ENCODE assay signal across 25 cellular contexts in genomic region chr3:96300743-96301142, GRCh38.
DNase-seq lines count a peak whose midpoint lies in the region; ATAC-seq, FAIRE-seq and TF ChIP-seq lines count a peak whose summit lies in the region.
"Had no signal": no experiment of that assay in that cellular context is flagged by ENCODE, and none has a peak within 500 bp of the region (broad histone marks: within the 10 kb centered on the region; RNA-seq: fewer than 3 reads in every experiment).

No MANE protein-coding gene starts in this region.

- no peak for TF ChIP-seq EP300 in HepG2 (IDR thresholded peaks at IDR 0.05; ENCODE audit: low read depth in 2 of 2, low read length in 2 of 2)
- TF ChIP-seq EP300 in HepG2 (CRISPR knock-in tag; IDR thresholded peaks at IDR 0.05; ENCODE audit: borderline replicate concordance): no peak

- no peak for TF ChIP-seq RAD21 in liver (IDR thresholded peaks at IDR 0.05)
- TF ChIP-seq RAD21 in HepG2 (CRISPR knock-in tag; IDR thresholded peaks at IDR 0.05): no peak

- in situ Hi-C loops in HepG2 (cut with HindIII; ENCODE audit: extremely low pct_ligation_motif_present, low pct_unique_long_range_greater_than_20kb): no loop called here

- H3K9ac ChIP-seq in liver (ENCODE audit: low read depth in 1 of 2, low read length in 2 of 2) (no peak overlapping the region), HepG2 (ENCODE audit: insufficient read depth, low read depth, low read length) (no peak overlapping the region)
- H3K9ac ChIP-seq: BLaER1 had no signal

- H3K4me2 ChIP-seq in HepG2 (ENCODE audit: low read depth, low read length): no peak overlapping the region
- H3K4me2 ChIP-seq: BLaER1 had no signal

- no peaks in the 10 kb centered on the region for H3K79me2 ChIP-seq in HepG2 (ENCODE audit: insufficient read depth, low read length)

- H3K4me1 ChIP-seq in liver (ENCODE audit: control insufficient read depth in 4 of 4, insufficient read depth in 4 of 4, low read length in 3 of 4) (no peaks in the 10 kb centered on the region), HepG2 (ENCODE audit: insufficient read depth, low read length) (no peaks in the 10 kb centered on the region), heart right ventricle (no peaks in the 10 kb centered on the region)
- H3K4me1 ChIP-seq: BE2C, BLaER1 had no signal

- no peak overlapping the region for H3K4me3 ChIP-seq in liver (ENCODE audit: low read depth in 1 of 3, low read length in 3 of 3)
- H3K4me3 ChIP-seq in HepG2 (replicated peaks in 1 of 3; ENCODE audit: insufficient read depth in 1 of 3, low read depth in 2 of 3, low read length in 3 of 3): no peak overlapping the region
- H3K4me3 ChIP-seq in heart right ventricle: no peak overlapping the region
- H3K4me3 ChIP-seq: BLaER1 had no signal

- no TSS peak for BruUV-seq in HepG2 (replicated peaks; lab: Mats Ljungman, UMichigan)

- intact Hi-C loops in HepG2 (cut with micrococcal nuclease; ENCODE audit: unreplicated experiment) (no loop called here), heart right ventricle (cut with DNase I) (no loop called here), sciatic nerve (cut with DNase I) (no loop called here)

- ATAC-seq in HepG2 (no peak), left lobe of liver (peak; percentile 82), heart right ventricle (no peak), sciatic nerve (no peak)

- H3K27me3 ChIP-seq in liver (ENCODE audit: control insufficient read depth in 4 of 4, insufficient read depth in 4 of 4, low read length in 3 of 4): no peaks in the 10 kb centered on the region
- no peaks in the 10 kb centered on the region for H3K27me3 ChIP-seq in HepG2 (ENCODE audit: control insufficient read depth in 1 of 2, insufficient read depth in 2 of 2, low read length in 2 of 2)
- no peaks in the 10 kb centered on the region for H3K27me3 ChIP-seq in heart right ventricle
- H3K27me3 ChIP-seq: BE2C, BLaER1 had no signal

- FAIRE-seq in HepG2 (lab: Jason Lieb, UNC): no peak
- FAIRE-seq: A204.1, G401.6, GM12891, GM19239 had no signal

- TF ChIP-seq POLR2A in HepG2 (IDR thresholded peaks at IDR 0.05; ENCODE audit: insufficient read depth in 1 of 2, low read depth in 2 of 2, low read length in 2 of 2): no peak

- H2AFZ ChIP-seq in HepG2 (ENCODE audit: low read length): no peak overlapping the region

- H3K36me3 ChIP-seq in liver (ENCODE audit: control insufficient read depth in 4 of 4, insufficient read depth in 3 of 4, low read depth in 1 of 4, low read length in 3 of 4) (no peaks in the 10 kb centered on the region), HepG2 (replicated peaks in 1 of 2; ENCODE audit: control insufficient read depth in 1 of 2, insufficient read depth in 2 of 2, low read length in 2 of 2) (no peaks in the 10 kb centered on the region), heart right ventricle (no peaks in the 10 kb centered on the region)
- H3K36me3 ChIP-seq: BE2C, BLaER1 had no signal

- POLR2A ChIA-PET in HepG2 (lab: Yijun Ruan, JAX): no interaction called here

- no peaks in the 10 kb centered on the region for H3K9me3 ChIP-seq in liver (ENCODE audit: control insufficient read depth in 4 of 4, low read length in 3 of 4)
- no peaks in the 10 kb centered on the region for H3K9me3 ChIP-seq in HepG2 (ENCODE audit: low read length)
- H3K9me3 ChIP-seq in heart right ventricle: peaks cover 0 to 11% (median 0%) of the 10 kb centered on the region in 11 donors
- H3K9me3 ChIP-seq: BE2C had no signal

- TF ChIP-seq CTCF in liver (IDR thresholded peaks at IDR 0.05; ENCODE audit: low read depth, low read length, missing input control): no peak
- TF ChIP-seq CTCF in HepG2 (CRISPR knock-in tag; IDR thresholded peaks at IDR 0.05): no peak
- no peak for TF ChIP-seq CTCF in heart right ventricle (IDR thresholded peaks at IDR 0.05)

- H3K27ac ChIP-seq in liver (ENCODE audit: low read depth in 1 of 2, low read length in 2 of 2): no peak overlapping the region
- no peak overlapping the region for H3K27ac ChIP-seq in HepG2 (ENCODE audit: extremely low read length, insufficient read depth, low read length)
- H3K27ac ChIP-seq in heart right ventricle: no peak overlapping the region
- H3K27ac ChIP-seq: BLaER1 had no signal

- DNase-seq in HepG2 (ENCODE audit: low spot score) (no peak), left lobe of liver (ENCODE audit: low spot score) (peak; percentile 89), heart right ventricle (no peak), sciatic nerve (ENCODE audit: low spot score) (no peak)
- DNase-seq: 8988T; ACHN; BE2C; C1 segment of cervical spinal cord; CD4-positive, alpha-beta memory T cell; CD4-positive, CD25-positive, alpha-beta regulatory T cell; CD8-positive, alpha-beta memory T cell; COR-L47; DMS 273 treated with DMSO at 0.1 percent for 48 hours; DMS153; DMS53; DMS79; DND-41; EL; GF-D8 had no signal

- CTCF ChIA-PET in HepG2 (lab: Yijun Ruan, JAX; ENCODE audit: low intra/inter-chr PET ratio, low total read pairs): no interaction called here

- 39% methylated on average over 4 of the region's 4 CpGs for WGBS in liver
- WGBS in HepG2 (ENCODE audit: low lambda C conversion rate): 0% methylated on average over 4 of the region's 4 CpGs
- 63 to 69% methylated on average over 4 of the region's 4 CpGs for WGBS in heart right ventricle, 2 donors

- no peaks in the 10 kb centered on the region for H4K20me1 ChIP-seq in HepG2 (ENCODE audit: insufficient read depth, low read length)
- H4K20me1 ChIP-seq: BLaER1 had no signal

TF ChIP-seq in liver, 16 proteins besides CTCF, POLR2A, EP300 and RAD21 (continues in another document):
- TF ChIP-seq GABPA (IDR thresholded peaks at IDR 0.05 in 1 of 2, conservative IDR thresholded peaks at IDR 0.05 in 1 of 2) (no peak), HNF4G (IDR thresholded peaks at IDR 0.05) (no peak)
- TF ChIP-seq, protein P1, sequence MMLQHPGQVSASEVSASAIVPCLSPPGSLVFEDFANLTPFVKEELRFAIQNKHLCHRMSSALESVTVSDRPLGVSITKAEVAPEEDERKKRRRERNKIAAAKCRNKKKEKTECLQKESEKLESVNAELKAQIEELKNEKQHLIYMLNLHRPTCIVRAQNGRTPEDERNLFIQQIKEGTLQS (IDR thresholded peaks at IDR 0.05): no peak
- TF ChIP-seq, protein P2, sequence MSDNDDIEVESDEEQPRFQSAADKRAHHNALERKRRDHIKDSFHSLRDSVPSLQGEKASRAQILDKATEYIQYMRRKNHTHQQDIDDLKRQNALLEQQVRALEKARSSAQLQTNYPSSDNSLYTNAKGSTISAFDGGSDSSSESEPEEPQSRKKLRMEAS (IDR thresholded peaks at IDR 0.05): peak; percentile 12

TF ChIP-seq in HepG2, 621 proteins besides CTCF, POLR2A, EP300 and RAD21:
- TF ChIP-seq, protein P3, sequence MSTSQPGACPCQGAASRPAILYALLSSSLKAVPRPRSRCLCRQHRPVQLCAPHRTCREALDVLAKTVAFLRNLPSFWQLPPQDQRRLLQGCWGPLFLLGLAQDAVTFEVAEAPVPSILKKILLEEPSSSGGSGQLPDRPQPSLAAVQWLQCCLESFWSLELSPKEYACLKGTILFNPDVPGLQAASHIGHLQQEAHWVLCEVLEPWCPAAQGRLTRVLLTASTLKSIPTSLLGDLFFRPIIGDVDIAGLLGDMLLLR (CRISPR knock-in tag; IDR thresholded peaks at IDR 0.05): no peak
- TF ChIP-seq UBTF (CRISPR knock-in tag; IDR thresholded peaks at IDR 0.05): no peak
- no peak for TF ChIP-seq ZBTB34 (CRISPR knock-in tag; IDR thresholded peaks at IDR 0.05)
TF ChIP-seq in HepG2: peak in this region for 0.
